8 cellular contexts compared by ENCODE assay signal in the genomic region with DNA sequence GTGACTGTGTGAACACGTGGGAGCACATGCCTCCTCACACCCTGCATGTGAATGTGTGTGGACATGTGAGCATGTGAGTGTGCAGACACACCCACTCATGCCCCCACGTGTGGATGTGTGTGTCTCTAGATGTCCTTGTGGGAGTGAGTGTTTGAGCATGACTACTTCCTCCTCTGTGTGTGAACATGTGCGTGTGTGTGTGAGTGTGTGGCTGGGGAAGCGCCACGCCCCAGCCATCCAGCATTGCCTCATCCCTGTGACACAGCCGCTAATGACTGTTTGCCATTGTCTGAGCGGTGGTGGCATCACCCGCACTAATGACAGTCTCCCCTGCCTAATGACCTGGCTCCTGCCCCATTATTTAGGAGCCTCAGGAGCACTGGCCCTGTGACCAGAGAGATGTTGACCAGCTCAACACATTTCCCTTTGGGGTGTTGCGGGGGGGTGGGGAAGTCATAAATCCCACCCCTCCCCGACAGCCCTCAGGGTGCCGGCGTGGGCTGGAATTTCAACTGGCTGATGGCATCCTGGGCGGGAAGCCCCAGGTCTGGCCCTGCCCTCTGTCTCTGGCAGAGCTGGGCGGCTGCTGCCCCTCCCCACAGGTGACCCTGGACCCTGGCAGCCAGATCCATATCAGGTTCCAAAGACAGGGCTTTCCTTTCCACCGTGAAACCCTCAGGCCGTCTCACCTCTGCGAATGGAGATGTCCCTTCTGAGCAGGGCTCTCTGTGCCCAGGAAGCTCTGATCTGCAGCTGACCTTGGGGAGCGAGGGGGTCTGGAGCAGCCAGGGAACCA. TPM values are rescaled to one million over a fixed set of nuclear protein-coding genes. Genes with fewer than 3 reads are reported as not detected.
DNase-seq lines count a peak whose midpoint lies in the region; ATAC-seq and TF ChIP-seq lines count a peak whose summit lies in the region.

No MANE protein-coding gene starts in this region.

- no peaks in the 10 kb centered on the region for H3K9me3 Mint-ChIP-seq in CD4-positive, alpha-beta T cell

- POLR2A ChIA-PET in SK-N-SH (lab: Yijun Ruan, JAX) = interaction anchor here (0.6 to 6.7 kb wide), 2 partner anchors 18 to 21 kb away, joined by 3 to 53 read pairs; no protein-coding TSS in a partner anchor
- POLR2A ChIA-PET in CD4-positive, alpha-beta T cell (lab: Charles Lee) = no interaction called here

- no peaks in the 10 kb centered on the region for H3K4me1 Mint-ChIP-seq in CD4-positive, alpha-beta T cell (ENCODE audit: low read depth)

- H3K4me2 ChIP-seq in BLaER1 treated with 17β-estradiol and CSF1 and Interleukin-3, amounts not matched to agents 10 nM and 100 nM = peak overlapping the region; percentile 74 to 99 (median 89)
- peak overlapping the region; percentile 35; the same call in 1 of the 2 replicates for H3K4me2 ChIP-seq in SK-N-SH

- TF ChIP-seq EP300 in Ishikawa (IDR thresholded peaks at IDR 0.05; ENCODE audit: borderline replicate concordance) (peak; percentile 97), SK-N-SH (IDR thresholded peaks at IDR 0.05; ENCODE audit: borderline replicate concordance in 1 of 2, low read depth in 1 of 2, low read length in 1 of 2) (peak in 1 of 2 experiments; percentile 54; a peak in 1 of 4 replicates)

- 27% methylated on average over 11 of the region's 18 CpGs for WGBS in SK-N-SH (ENCODE audit: low lambda C conversion rate)

- CTCF ChIA-PET in SK-N-SH (lab: Yijun Ruan, JAX) = interaction anchor here (0.9 to 1.6 kb wide), 3 partner anchors 17 to 124 kb away, joined by 3 to 6 read pairs (median 3); no protein-coding TSS in a partner anchor
- CTCF ChIA-PET in CD4-positive, alpha-beta T cell (lab: Charles Lee) = no interaction called here

- no peaks in the 10 kb centered on the region for H3K36me3 ChIP-seq in BLaER1 treated with 17β-estradiol and CSF1 and Interleukin-3, amounts not matched to agents 10 nM and 100 nM
- no peaks in the 10 kb centered on the region for H3K36me3 ChIP-seq in SK-N-SH (replicated peaks in 1 of 2; ENCODE audit: control insufficient read depth in 1 of 2, insufficient read depth in 2 of 2, low read length in 1 of 2)

- no peaks in the 10 kb centered on the region for H3K27me3 ChIP-seq in BLaER1 treated with 17β-estradiol and CSF1 and Interleukin-3, amounts not matched to agents 10 nM and 100 nM
- no peaks in the 10 kb centered on the region for H3K27me3 ChIP-seq in SK-N-SH (ENCODE audit: insufficient read depth)
- H3K27me3 ChIP-seq in CD4-positive, alpha-beta T cell (ENCODE audit: control insufficient read depth, insufficient read depth, low read length) = no peaks in the 10 kb centered on the region

- peak overlapping the region; percentile 26 to 83 (median 74); a peak in 20 of 22 replicates for H3K9ac ChIP-seq in BLaER1 treated with 17β-estradiol and CSF1 and Interleukin-3, amounts not matched to agents 10 nM and 100 nM
- peak overlapping the region; percentile 36; the same call in 1 of the 2 replicates for H3K9ac ChIP-seq in SK-N-SH

- no peaks in the 10 kb centered on the region for H4K20me1 ChIP-seq in BLaER1 treated with 17β-estradiol and CSF1 and Interleukin-3, amounts not matched to agents 10 nM and 100 nM
- H4K20me1 ChIP-seq in SK-N-SH (ENCODE audit: insufficient read depth) = no peaks in the 10 kb centered on the region

- TF ChIP-seq CTCF in SK-N-SH (IDR thresholded peaks at IDR 0.05) (no peak), fibroblast of pulmonary artery (IDR thresholded peaks at IDR 0.05; ENCODE audit: low read length, missing control alignments) (no peak)
- no peak for TF ChIP-seq CTCF in CD4-positive, alpha-beta T cell (IDR thresholded peaks at IDR 0.05)

- peak overlapping the region in 10 of 11 experiments; percentile 62 to 97 (median 94); a peak in 21 of 22 replicates for H3K27ac ChIP-seq in BLaER1 treated with 17β-estradiol and CSF1 and Interleukin-3, amounts not matched to agents 10 nM and 100 nM
- H3K27ac ChIP-seq in SK-N-SH (ENCODE audit: low read depth in 2 of 2, low read length in 1 of 2) = peak overlapping the region; percentile 49 to 100
- no peak overlapping the region for H3K27ac ChIP-seq in CD4-positive, alpha-beta T cell (ENCODE audit: low read depth, low read length)

- peaks cover 24% of the 10 kb centered on the region for H3K27me3 Mint-ChIP-seq in CD4-positive, alpha-beta T cell

- H3K4me3 Mint-ChIP-seq in CD4-positive, alpha-beta T cell = no peak overlapping the region

- TF ChIP-seq RAD21 in Ishikawa (IDR thresholded peaks at IDR 0.05; ENCODE audit: low read depth) (peak; percentile 29; the same call in 1 of the 2 replicates), SK-N-SH (IDR thresholded peaks at IDR 0.05; ENCODE audit: low read length) (no peak)

- peak overlapping the region in 3 of 10 experiments; percentile 38 to 47 (median 38); a peak in 3 of 20 replicates for H3K4me3 ChIP-seq in BLaER1 treated with 17β-estradiol and CSF1 and Interleukin-3, amounts not matched to agents 10 nM and 100 nM
- H3K4me3 ChIP-seq in SK-N-SH (ENCODE audit: low read depth in 2 of 2, low read length in 1 of 2) = peak overlapping the region in 1 of 2 experiments; percentile 4; a peak in 1 of 4 replicates
- H3K4me3 ChIP-seq in fibroblast of pulmonary artery (replicated peaks; ENCODE audit: low read depth, low read length) = no peak overlapping the region

- H3K79me2 ChIP-seq in SK-N-SH (ENCODE audit: insufficient read depth) = no peaks in the 10 kb centered on the region

- H3K9me2 ChIP-seq in SK-N-SH = no peaks in the 10 kb centered on the region

- intact Hi-C loops in CD4-positive, alpha-beta T cell (cut with DNase I, micrococcal nuclease) = no loop called here

- H3K27ac Mint-ChIP-seq in CD4-positive, alpha-beta T cell = no peak overlapping the region

- H3F3A ChIP-seq in SK-N-SH (replicated peaks; ENCODE audit: insufficient read depth) = peaks cover 20% of the 10 kb centered on the region

- H3K36me3 Mint-ChIP-seq in CD4-positive, alpha-beta T cell (ENCODE audit: low read depth) = no peaks in the 10 kb centered on the region

- peak overlapping the region; percentile 42; the same call in 1 of the 2 replicates for H2AFZ ChIP-seq in SK-N-SH (ENCODE audit: low read depth)

- no peaks in the 10 kb centered on the region for H3K9me3 ChIP-seq in BLaER1 treated with 17β-estradiol and CSF1 and Interleukin-3, amounts not matched to agents 10 nM and 100 nM (replicated peaks in 1 of 11)
- no peaks in the 10 kb centered on the region for H3K9me3 ChIP-seq in SK-N-SH
- H3K9me3 ChIP-seq in CD4-positive, alpha-beta T cell (ENCODE audit: control insufficient read depth, low read length) = no peaks in the 10 kb centered on the region

- DNase-seq in SK-N-SH (peak; percentile 63), fibroblast of pulmonary artery (ENCODE audit: low read depth) (peak; percentile 79), occipital lobe (lab: John Stamatoyannopoulos, UW) (peak; percentile 45)
- no peak for DNase-seq in CD4-positive, alpha-beta T cell

- ATAC-seq in HG02678 (IDR thresholded peaks at IDR 0.05; ENCODE audit: unreplicated experiment) (no peak), GM18907 (IDR thresholded peaks at IDR 0.05; ENCODE audit: unreplicated experiment) (no peak)
- no peak for ATAC-seq in CD4-positive, alpha-beta T cell (ENCODE audit: poor library complexity)

- H3K4me1 ChIP-seq in BLaER1 treated with 17β-estradiol and CSF1 and Interleukin-3, amounts not matched to agents 10 nM and 100 nM = peaks cover 67 to 95% (median 81%) of the 10 kb centered on the region in 10 experiments
- H3K4me1 ChIP-seq in SK-N-SH (ENCODE audit: control insufficient read depth in 1 of 2, insufficient read depth in 2 of 2, low read depth in 1 of 2, low read length in 1 of 2) = peaks cover 34 to 84% of the 10 kb centered on the region in 2 experiments

TF ChIP-seq in Ishikawa, 13 proteins besides CTCF, POLR2A, EP300 and RAD21 (continues in another document):
- TF ChIP-seq YY1 (IDR thresholded peaks at IDR 0.05; ENCODE audit: low read depth) (peak; percentile 61; the same call in 1 of the 2 replicates), TEAD4 (IDR thresholded peaks at IDR 0.05) (peak; percentile 95), TCF12 (IDR thresholded peaks at IDR 0.05; ENCODE audit: low read depth) (peak; percentile 99)

TF ChIP-seq in SK-N-SH, 30 proteins besides CTCF, POLR2A, EP300 and RAD21 (continues in another document):
- TF ChIP-seq, protein P1, sequence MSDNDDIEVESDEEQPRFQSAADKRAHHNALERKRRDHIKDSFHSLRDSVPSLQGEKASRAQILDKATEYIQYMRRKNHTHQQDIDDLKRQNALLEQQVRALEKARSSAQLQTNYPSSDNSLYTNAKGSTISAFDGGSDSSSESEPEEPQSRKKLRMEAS (IDR thresholded peaks at IDR 0.05; ENCODE audit: low read depth) = 0 out of 2 replicates have a peak, but pooled peaks have one; percentile 19
- TF ChIP-seq CHD2 (IDR thresholded peaks at IDR 0.05; ENCODE audit: low read length, partially characterized antibody) (peak; percentile 10), POLR2AphosphoS5 (IDR thresholded peaks at IDR 0.05; ENCODE audit: low read depth, low read length) (no peak), JUND (IDR thresholded peaks at IDR 0.05) (no peak)
- TF ChIP-seq, protein P2, sequence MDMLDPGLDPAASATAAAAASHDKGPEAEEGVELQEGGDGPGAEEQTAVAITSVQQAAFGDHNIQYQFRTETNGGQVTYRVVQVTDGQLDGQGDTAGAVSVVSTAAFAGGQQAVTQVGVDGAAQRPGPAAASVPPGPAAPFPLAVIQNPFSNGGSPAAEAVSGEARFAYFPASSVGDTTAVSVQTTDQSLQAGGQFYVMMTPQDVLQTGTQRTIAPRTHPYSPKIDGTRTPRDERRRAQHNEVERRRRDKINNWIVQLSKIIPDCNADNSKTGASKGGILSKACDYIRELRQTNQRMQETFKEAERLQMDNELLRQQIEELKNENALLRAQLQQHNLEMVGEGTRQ (IDR thresholded peaks at IDR 0.05; ENCODE audit: borderline replicate concordance, low read depth, low read length) = no peak

RNA-seq across cellular contexts. Expression of a gene that starts 11.5 kb away (rescaled TPM):
- polyA plus RNA-seq in SK-N-SH (2012; rRNA removed) = 14.9 and 17.4 TPM in 2 replicates
- 8.1 and 10.8 TPM in 2 replicates for polyA plus RNA-seq in SK-N-SH (2012; cell fraction: cytosol; rRNA removed)
- polyA plus RNA-seq in SK-N-SH (2012; cell fraction: nucleus; rRNA removed) = 21.6 and 31.9 TPM in 2 replicates
- total RNA-seq in occipital lobe = not detected
- not detected for total RNA-seq in CD4-positive, alpha-beta T cell

RNA-seq across cellular contexts. Expression of a gene that starts 29.7 kb away (rescaled TPM):
- polyA plus RNA-seq in SK-N-SH (2012; rRNA removed) = 3.2 and 5.4 TPM in 2 replicates
- 2.9 TPM in 2 replicates for polyA plus RNA-seq in SK-N-SH (2012; cell fraction: cytosol; rRNA removed)
- polyA plus RNA-seq in SK-N-SH (2012; cell fraction: nucleus; rRNA removed) = 1.9 and 3.3 TPM in 2 replicates
- not detected for total RNA-seq in occipital lobe
- total RNA-seq in CD4-positive, alpha-beta T cell = not detected

Comparison
In these comparisons a context has a peak if more than half of its experiments do, and no peak if none do; other contexts are left out.
1. DNase-seq: peak in SK-N-SH (single experiment), fibroblast of pulmonary artery (single experiment) and occipital lobe (single experiment); none in CD4-positive, alpha-beta T cell (0 of 10).